In genomic region chr6:27290065-27290849, GRCh38 we compare ENCODE assay signal across 13 cellular contexts. TPM values are rescaled to one million over a fixed set of nuclear protein-coding genes. Genes with fewer than 3 reads are reported as not detected.
DNase-seq lines count a peak whose midpoint lies in the region; ATAC-seq and TF ChIP-seq lines count a peak whose summit lies in the region.
"Had no signal": no experiment of that assay in that cellular context is flagged by ENCODE, and none has a peak within 500 bp of the region (broad histone marks: within the 10 kb centered on the region; RNA-seq: fewer than 3 reads in every experiment).

No MANE protein-coding gene starts in this region.

- peaks cover 29% of the 10 kb centered on the region for H3K4me1 Mint-ChIP-seq in endodermal cell
- H3K4me1 Mint-ChIP-seq in nephron progenitor cell, result peaks cover 53% of the 10 kb centered on the region

- no peak for ATAC-seq in psoas muscle

- TF ChIP-seq CTCF in endodermal cell (conservative IDR thresholded peaks at IDR 0.05) (no peak), nephron progenitor cell (IDR thresholded peaks at IDR 0.05) (no peak), psoas muscle (IDR thresholded peaks at IDR 0.05) (no peak)

- H3K4me3 ChIP-seq in endodermal cell (ENCODE audit: low read length) (peak overlapping the region; percentile 85), psoas muscle (no peak overlapping the region)

- H3K4me3 Mint-ChIP-seq in endodermal cell (peak overlapping the region; percentile 68), nephron progenitor cell (peak overlapping the region; percentile 85)

- H3K4me1 ChIP-seq in endodermal cell (ENCODE audit: control insufficient read depth, insufficient read depth, low read length) (peaks cover 3% of the 10 kb centered on the region), psoas muscle (no peaks in the 10 kb centered on the region)

- intact Hi-C loops in psoas muscle (cut with DNase I), result no loop called here

- DNase-seq in NCI-H524 (lab: John Stamatoyannopoulos, UW), result peak; percentile 6 to 62
- DNase-seq in NCI-H524 treated with DMSO at 0.1 percent for 48 hours (lab: John Stamatoyannopoulos, UW), result no peak
- DNase-seq in NCI-H146 treated with DMSO at 0.1 percent for 48 hours (lab: John Stamatoyannopoulos, UW; ENCODE audit: unreplicated experiment), result peak; percentile 6
- peak; percentile 84 for DNase-seq in endodermal cell
- DNase-seq in nephron progenitor cell, result peak; percentile 43
- no peak for DNase-seq in cortex of kidney (lab: John Stamatoyannopoulos, UW)
- DNase-seq in psoas muscle, result no peak
- no peak for DNase-seq in NCI-H1417 (lab: John Stamatoyannopoulos, UW)
- DNase-seq: head of caudate nucleus, NCI-H2227 treated with DMSO at 0.1 percent for 48 hours had no signal

- peaks cover 66% of the 10 kb centered on the region for H3K27me3 Mint-ChIP-seq in endodermal cell (ENCODE audit: insufficient read depth)
- H3K27me3 Mint-ChIP-seq in nephron progenitor cell (ENCODE audit: low read depth, poor library complexity), result peaks cover 100% of the 10 kb centered on the region

- 9 to 15% methylated on average over 15 to 25 of the region's 25 CpGs for WGBS in endodermal cell (ENCODE audit: insufficient coverage in 1 of 2, insufficient read length in 1 of 2), 2 experiments
- WGBS in psoas muscle, 3 donors, result 5 to 7% (median 6%) methylated on average over 25 of the region's 25 CpGs

- peaks cover 67% of the 10 kb centered on the region for H3K27me3 ChIP-seq in endodermal cell (ENCODE audit: control insufficient read depth, insufficient read depth, low read length, poor library complexity, severe bottlenecking)
- peaks cover 18 to 96% (median 28%) of the 10 kb centered on the region in 3 donors for H3K27me3 ChIP-seq in psoas muscle (ENCODE audit: insufficient read depth in 3 of 3, low read length in 2 of 3)

- peaks cover 2% of the 10 kb centered on the region for H3K9me3 Mint-ChIP-seq in endodermal cell
- peaks cover 12% of the 10 kb centered on the region for H3K9me3 Mint-ChIP-seq in nephron progenitor cell

- H3K36me3 ChIP-seq in endodermal cell (ENCODE audit: control insufficient read depth, insufficient read depth, low read length) (no peaks in the 10 kb centered on the region), psoas muscle (ENCODE audit: insufficient read depth in 1 of 2, low read depth in 1 of 2) (no peaks in the 10 kb centered on the region)

- H3K27ac ChIP-seq in endodermal cell (ENCODE audit: low read depth, low read length) (no peak overlapping the region), psoas muscle (no peak overlapping the region)
- H3K27ac ChIP-seq: 22Rv1, VCaP had no signal

- H3K27ac Mint-ChIP-seq in endodermal cell (no peak overlapping the region), nephron progenitor cell (no peak overlapping the region)

- H3K9ac ChIP-seq in endodermal cell (ENCODE audit: extremely low read depth, low read length, poor library complexity, severe bottlenecking), result peak overlapping the region; percentile 23

- H3K36me3 Mint-ChIP-seq in endodermal cell (ENCODE audit: low read depth), result no peaks in the 10 kb centered on the region
- peaks cover 7% of the 10 kb centered on the region for H3K36me3 Mint-ChIP-seq in nephron progenitor cell (ENCODE audit: low read depth)

- H3K9me3 ChIP-seq in endodermal cell (ENCODE audit: control insufficient read depth, low read length), result peaks cover 12% of the 10 kb centered on the region
- no peaks in the 10 kb centered on the region for H3K9me3 ChIP-seq in psoas muscle

RNA-seq across cellular contexts. Expression of gene POM121L2, which starts 21.8 kb away (rescaled TPM):
- total RNA-seq in endodermal cell (under 1 TPM in 1 of 2 donors, not detected in 1; 0.20 TPM), psoas muscle (not detected)
- polyA plus RNA-seq in endodermal cell (2013, experiment 1 of 2), result not detected
- polyA plus RNA-seq in endodermal cell (2013, experiment 2 of 2), result not detected
- polyA plus RNA-seq in psoas muscle, result under 1 TPM in 1 of 3 donors, not detected in 2; 0.08 TPM
- total RNA-seq: pulmonary artery endothelial cell had no signal

RNA-seq across cellular contexts. Expression of gene PRSS16, which starts 42.8 kb away (rescaled TPM):
- total RNA-seq in endodermal cell, result 10 to 100 TPM; 12.5 to 14.1 TPM
- 3.9 TPM for polyA plus RNA-seq in endodermal cell (2013, experiment 1 of 2)
- polyA plus RNA-seq in endodermal cell (2013, experiment 2 of 2), result 3.4 TPM
- not detected for total RNA-seq in psoas muscle
- under 1 TPM in 1 of 3 donors, not detected in 2; 0.08 TPM for polyA plus RNA-seq in psoas muscle
- total RNA-seq: pulmonary artery endothelial cell had no signal

Comparison
In these comparisons a context has a peak if more than half of its experiments do, and no peak if none do; other contexts are left out.
1. DNase-seq: peak in NCI-H524 (2 of 2), NCI-H146 treated with DMSO at 0.1 percent for 48 hours (single experiment), endodermal cell (single experiment) and nephron progenitor cell (single experiment); none in NCI-H524 treated with DMSO at 0.1 percent for 48 hours (single experiment), cortex of kidney (single experiment), psoas muscle (0 of 2) and NCI-H1417 (0 of 3).
2. RNA of gene PRSS16, which starts 42.8 kb away (total RNA-seq): 12.5 to 14.1 TPM in endodermal cell; not detected in psoas muscle; every median in the first group is over 10 times any median in the second.